ENCODE assay signal across 11 cellular contexts in the genomic region with DNA sequence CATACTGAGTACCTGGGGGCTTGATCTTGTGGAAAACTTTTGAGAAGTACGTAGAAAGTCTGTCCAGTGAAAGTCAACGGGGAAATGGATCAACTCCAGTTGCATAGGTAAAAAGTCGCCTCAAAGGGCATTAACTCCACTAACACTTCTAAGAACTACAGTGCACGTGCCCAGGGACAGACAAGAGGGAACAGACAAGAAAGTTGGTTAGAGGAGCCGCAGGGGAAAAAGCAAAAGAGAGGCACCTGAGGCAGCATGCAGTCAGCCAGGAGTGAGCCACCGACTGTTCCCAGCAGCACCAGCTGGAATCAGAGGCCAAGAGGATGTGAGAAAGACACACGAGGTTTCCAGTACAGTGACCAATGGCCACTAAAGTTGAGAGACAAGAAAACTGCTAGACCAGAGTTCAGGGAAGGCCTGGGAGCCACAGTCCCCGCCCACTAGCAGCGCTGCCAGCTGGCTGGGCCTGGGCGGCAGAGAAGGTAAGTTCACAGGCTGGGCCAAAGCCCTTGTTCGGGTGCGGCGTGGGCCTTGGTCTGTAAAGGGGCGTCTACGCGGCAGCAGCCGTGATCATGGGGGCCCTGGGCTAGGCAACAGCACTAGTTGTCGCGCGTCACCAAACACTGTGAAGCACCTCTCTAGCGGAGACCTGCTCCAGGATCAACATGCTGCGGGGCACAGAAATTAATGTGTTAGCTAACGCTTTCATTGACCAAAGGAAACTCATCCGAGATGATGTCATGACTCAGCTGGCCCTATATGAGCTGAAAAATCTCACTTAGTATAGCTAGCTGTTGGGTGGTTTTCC. TPM values are rescaled to one million over a fixed set of nuclear protein-coding genes. Genes with fewer than 3 reads are reported as not detected.
DNase-seq lines count a peak whose midpoint lies in the region; ATAC-seq, FAIRE-seq and TF ChIP-seq lines count a peak whose summit lies in the region.
"Had no signal": no experiment of that assay in that cellular context is flagged by ENCODE, and none has a peak within 500 bp of the region (broad histone marks: within the 10 kb centered on the region; RNA-seq: fewer than 3 reads in every experiment).

No MANE protein-coding gene starts in this region.

- H3K36me3 ChIP-seq in K562 (ENCODE audit: control insufficient read depth, insufficient read depth, low read length) (peaks cover 20% of the 10 kb centered on the region), upper lobe of left lung (no peaks in the 10 kb centered on the region)
- no peaks in the 10 kb centered on the region for H3K36me3 ChIP-seq in CD8-positive, alpha-beta T cell (ENCODE audit: insufficient read depth, low read length)

- TF ChIP-seq EP300 in K562 (IDR thresholded peaks at IDR 0.05; ENCODE audit: low read length) = no peak
- TF ChIP-seq EP300 in upper lobe of left lung (IDR thresholded peaks at IDR 0.05) = no peak

- CTCF ChIA-PET in activated CD4-positive, alpha-beta memory T cell treated with anti-CD3 and anti-CD28 coated beads for 36 hours (lab: Charles Lee) = interaction anchor here (1.4 to 1.7 kb wide), 2 partner anchors 13 to 249 kb away, joined by 4 to 5 read pairs; no protein-coding TSS in a partner anchor
- CTCF ChIA-PET in activated CD4-positive, alpha-beta memory T cell treated with anti-CD3 and anti-CD28 coated beads, Interleukin-2, amount 10 ng/mL, durations not matched to agents 7 days and 5 days (lab: Charles Lee) = interaction anchor here (1.4 to 1.5 kb wide), 2 partner anchors 13 to 65 kb away, joined by 3 read pairs; no protein-coding TSS in a partner anchor
- CTCF ChIA-PET in K562 (lab: Yijun Ruan, JAX; ENCODE audit: low intra/inter-chr PET ratio) = interaction anchor here (0.7 kb wide), 1 partner anchor 64 kb away, joined by 3 read pairs; no protein-coding TSS in a partner anchor
- CTCF ChIA-PET in CD8-positive, alpha-beta T cell (lab: Charles Lee) = no interaction called here

- no peak for DNase-seq in activated CD4-positive, alpha-beta memory T cell treated with anti-CD3 and anti-CD28 coated beads for 36 hours
- no peak for DNase-seq in activated CD4-positive, alpha-beta memory T cell treated with anti-CD3 and anti-CD28 coated beads, Interleukin-2, amount 10 ng/mL, durations not matched to agents 7 days and 5 days
- DNase-seq in K562 (ENCODE audit: extremely low read depth in 1 of 4, low spot score in 3 of 4) (peak in 2 of 4 experiments; percentile 17 to 22), left colon (peak in 1 of 2 donors; percentile 48), upper lobe of left lung (peak; percentile 43 to 85), SW 1271 (lab: John Stamatoyannopoulos, UW) (no peak)
- DNase-seq in CD8-positive, alpha-beta T cell = no peak
- DNase-seq: NCI-H1105 treated with DMSO at 0.1 percent for 48 hours had no signal

- TF ChIP-seq CTCF in K562 (IDR thresholded peaks at IDR 0.05 in 2 of 3, conservative IDR thresholded peaks at IDR 0.05 in 1 of 3; ENCODE audit: insufficient read depth in 2 of 3, low read depth in 1 of 3, low read length in 3 of 3) = no peak
- no peak for TF ChIP-seq CTCF in upper lobe of left lung (IDR thresholded peaks at IDR 0.05)
- TF ChIP-seq CTCF in CD8-positive, alpha-beta T cell (IDR thresholded peaks at IDR 0.05) = no peak

- in situ Hi-C loops in K562 (cut with MboI) = no loop called here

- POLR2A ChIA-PET in activated CD4-positive, alpha-beta memory T cell treated with anti-CD3 and anti-CD28 coated beads for 36 hours (lab: Charles Lee) = interaction anchor here (0.6 kb wide), 1 partner anchor 15 kb away, joined by 4 read pairs; no protein-coding TSS in a partner anchor
- POLR2A ChIA-PET in activated CD4-positive, alpha-beta memory T cell treated with anti-CD3 and anti-CD28 coated beads, Interleukin-2, amount 10 ng/mL, durations not matched to agents 7 days and 5 days (lab: Charles Lee) = interaction anchor here (1.1 to 1.7 kb wide), 2 partner anchors 10 to 13 kb away, joined by 4 to 7 read pairs; no protein-coding TSS in a partner anchor
- POLR2A ChIA-PET in K562 (lab: Yijun Ruan, JAX) = interaction anchor here (0.9 to 2.3 kb wide), 4 partner anchors 9 to 16 kb away, joined by 3 to 14 read pairs (median 6); no protein-coding TSS in a partner anchor
- POLR2A ChIA-PET in CD8-positive, alpha-beta T cell (lab: Charles Lee) = interaction anchor here (0.5 to 1.6 kb wide), 3 partner anchors 10 to 510 kb away, joined by 3 to 4 read pairs (median 3); no protein-coding TSS in a partner anchor

- H3K27ac Mint-ChIP-seq in activated CD4-positive, alpha-beta memory T cell treated with anti-CD3 and anti-CD28 coated beads for 36 hours = peak overlapping the region; percentile 61
- H3K27ac Mint-ChIP-seq in activated CD4-positive, alpha-beta memory T cell treated with anti-CD3 and anti-CD28 coated beads, Interleukin-2, amount 10 ng/mL, durations not matched to agents 7 days and 5 days = no peak overlapping the region
- H3K27ac Mint-ChIP-seq in CD8-positive, alpha-beta T cell = no peak overlapping the region

- TF ChIP-seq POLR2A in K562 (conservative IDR thresholded peaks at IDR 0.05) (no peak), upper lobe of left lung (IDR thresholded peaks at IDR 0.05) (no peak)

- H3K27ac ChIP-seq in K562 (ENCODE audit: extremely low read depth, low read depth, low read length) (peak overlapping the region; percentile 17; the same call in 2 of the 3 replicates), upper lobe of left lung (peak overlapping the region in 2 of 4 donors; percentile 31 to 49)
- H3K27ac ChIP-seq in CD8-positive, alpha-beta T cell (ENCODE audit: low read depth, low read length) = no peak overlapping the region

- H3K9ac ChIP-seq in K562 (ENCODE audit: insufficient read depth in 1 of 2, low read depth in 2 of 2, low read length in 2 of 2) = peak overlapping the region in 1 of 2 experiments; percentile 82; a peak in 2 of 4 replicates

- H3K4me2 ChIP-seq in K562 (ENCODE audit: insufficient read depth, low read length) = peak overlapping the region; percentile 7; the same call in 1 of the 2 replicates

- intact Hi-C loops in activated CD4-positive, alpha-beta memory T cell treated with anti-CD3 and anti-CD28 coated beads for 36 hours (cut with micrococcal nuclease) = no loop called here
- intact Hi-C loops in K562 (cut with micrococcal nuclease) (no loop called here), left colon (cut with DNase I, micrococcal nuclease) (no loop called here)
- intact Hi-C loops in CD8-positive, alpha-beta T cell (cut with DNase I, micrococcal nuclease) = no loop called here

- WGBS in K562 (ENCODE audit: insufficient coverage, low coverage, missing lambda C conversion rate) = 49% methylated on average over 21 of the region's 24 CpGs
- WGBS in upper lobe of left lung, 2 donors = 80 to 86% methylated on average over 24 of the region's 24 CpGs

- H3K9me3 ChIP-seq in K562 (replicated peaks; ENCODE audit: control insufficient read depth, insufficient read depth, low read depth, low read length) = no peaks in the 10 kb centered on the region
- H3K9me3 ChIP-seq in upper lobe of left lung = no peaks in the 10 kb centered on the region
- H3K9me3 ChIP-seq in CD8-positive, alpha-beta T cell (ENCODE audit: low read length) = no peaks in the 10 kb centered on the region

- H3K27me3 Mint-ChIP-seq in activated CD4-positive, alpha-beta memory T cell treated with anti-CD3 and anti-CD28 coated beads for 36 hours = no peaks in the 10 kb centered on the region
- H3K27me3 Mint-ChIP-seq in activated CD4-positive, alpha-beta memory T cell treated with anti-CD3 and anti-CD28 coated beads, Interleukin-2, amount 10 ng/mL, durations not matched to agents 7 days and 5 days = no peaks in the 10 kb centered on the region
- no peaks in the 10 kb centered on the region for H3K27me3 Mint-ChIP-seq in CD8-positive, alpha-beta T cell (ENCODE audit: low read depth)

- H4K20me1 ChIP-seq in K562 (replicated peaks; ENCODE audit: control insufficient read depth, insufficient read depth, low read length) = peaks cover 21% of the 10 kb centered on the region

- no peaks in the 10 kb centered on the region for H3K9me3 Mint-ChIP-seq in activated CD4-positive, alpha-beta memory T cell treated with anti-CD3 and anti-CD28 coated beads for 36 hours
- no peaks in the 10 kb centered on the region for H3K9me3 Mint-ChIP-seq in activated CD4-positive, alpha-beta memory T cell treated with anti-CD3 and anti-CD28 coated beads, Interleukin-2, amount 10 ng/mL, durations not matched to agents 7 days and 5 days
- no peaks in the 10 kb centered on the region for H3K9me3 Mint-ChIP-seq in CD8-positive, alpha-beta T cell
- H3K9me3 Mint-ChIP-seq: activated T-helper 1 cell treated with anti-CD3 and anti-CD28 coated beads, Interleukin-12 subunit alpha, Interleukin-12 subunit beta, Interleukin-2, Interleukin-4 antibody, amounts not matched to agents 30 ng/mL and 10 ng/mL and 1 ng/mL, durations not matched to agents 14 hours and 24 hours and 36 hours had no signal

- peaks cover 99% of the 10 kb centered on the region for H3K79me2 ChIP-seq in K562 (ENCODE audit: control insufficient read depth, insufficient read depth, low read length)

- FAIRE-seq in K562 (lab: Jason Lieb, UNC) = no peak

- H2AFZ ChIP-seq in K562 (ENCODE audit: low read depth, low read length) = no peak overlapping the region

- peak; percentile 43 for ATAC-seq in K562
- peak; percentile 88 for ATAC-seq in left colon
- peak; percentile 33 to 71 for ATAC-seq in upper lobe of left lung (ENCODE audit: low FRiP score in 2 of 2)
- no peak for ATAC-seq in CD8-positive, alpha-beta T cell
- ATAC-seq in HG02610 (IDR thresholded peaks at IDR 0.05; ENCODE audit: unreplicated experiment) = no peak
- ATAC-seq: SK-N-SH treated with all-trans-retinoic acid at 6 μM for 48 hours had no signal

- H3K4me1 ChIP-seq in K562 (replicated peaks in 1 of 2; ENCODE audit: control insufficient read depth in 2 of 2, insufficient read depth in 2 of 2, low read length in 2 of 2) = peaks cover 11 to 57% of the 10 kb centered on the region in 2 experiments
- H3K4me1 ChIP-seq in upper lobe of left lung = peaks cover 50 to 87% (median 60%) of the 10 kb centered on the region in 4 donors
- H3K4me1 ChIP-seq in CD8-positive, alpha-beta T cell (ENCODE audit: insufficient read depth, low read length) = peaks cover 13% of the 10 kb centered on the region

- H3K4me3 ChIP-seq in K562 (no peak overlapping the region), upper lobe of left lung (no peak overlapping the region)
- no peak overlapping the region for H3K4me3 ChIP-seq in CD8-positive, alpha-beta T cell (ENCODE audit: low read depth, low read length)

- peaks cover 72% of the 10 kb centered on the region for H3K4me1 Mint-ChIP-seq in activated CD4-positive, alpha-beta memory T cell treated with anti-CD3 and anti-CD28 coated beads for 36 hours (ENCODE audit: low read depth)
- H3K4me1 Mint-ChIP-seq in activated CD4-positive, alpha-beta memory T cell treated with anti-CD3 and anti-CD28 coated beads, Interleukin-2, amount 10 ng/mL, durations not matched to agents 7 days and 5 days = peaks cover 63% of the 10 kb centered on the region
- H3K4me1 Mint-ChIP-seq in CD8-positive, alpha-beta T cell (ENCODE audit: low read depth) = peaks cover 54% of the 10 kb centered on the region

- no peaks in the 10 kb centered on the region for H3K27me3 ChIP-seq in K562 (ENCODE audit: control insufficient read depth in 2 of 2, insufficient read depth in 2 of 2, low read length in 2 of 2)
- no peaks in the 10 kb centered on the region for H3K27me3 ChIP-seq in upper lobe of left lung
- no peaks in the 10 kb centered on the region for H3K27me3 ChIP-seq in CD8-positive, alpha-beta T cell (ENCODE audit: insufficient read depth, low read length)

- no peaks in the 10 kb centered on the region for H3K9me1 ChIP-seq in K562 (ENCODE audit: control insufficient read depth, insufficient read depth, low read length)

- no peak overlapping the region for H3K4me3 Mint-ChIP-seq in activated CD4-positive, alpha-beta memory T cell treated with anti-CD3 and anti-CD28 coated beads for 36 hours
- no peak overlapping the region for H3K4me3 Mint-ChIP-seq in activated CD4-positive, alpha-beta memory T cell treated with anti-CD3 and anti-CD28 coated beads, Interleukin-2, amount 10 ng/mL, durations not matched to agents 7 days and 5 days
- H3K4me3 Mint-ChIP-seq in CD8-positive, alpha-beta T cell = no peak overlapping the region
- H3K4me3 Mint-ChIP-seq: activated T-helper 1 cell treated with anti-CD3 and anti-CD28 coated beads, Interleukin-12 subunit alpha, Interleukin-12 subunit beta, Interleukin-2, Interleukin-4 antibody, amounts not matched to agents 30 ng/mL and 10 ng/mL and 1 ng/mL, durations not matched to agents 14 hours and 24 hours and 36 hours had no signal

- peaks cover 4% of the 10 kb centered on the region for H3K36me3 Mint-ChIP-seq in activated CD4-positive, alpha-beta memory T cell treated with anti-CD3 and anti-CD28 coated beads for 36 hours
- H3K36me3 Mint-ChIP-seq in activated CD4-positive, alpha-beta memory T cell treated with anti-CD3 and anti-CD28 coated beads, Interleukin-2, amount 10 ng/mL, durations not matched to agents 7 days and 5 days (ENCODE audit: low read depth) = peaks cover 40% of the 10 kb centered on the region
- peaks cover 3% of the 10 kb centered on the region for H3K36me3 Mint-ChIP-seq in CD8-positive, alpha-beta T cell

- TF ChIP-seq RAD21 in K562 (CRISPR knock-in tag; conservative IDR thresholded peaks at IDR 0.05 in 1 of 2, IDR thresholded peaks at IDR 0.05 in 1 of 2) = no peak

- BruUV-seq in K562 (replicated peaks; lab: Mats Ljungman, UMichigan) = no TSS peak

RNA-seq across cellular contexts. Expression of gene ITGB1, which starts 14.0 kb away (rescaled TPM):
- 100 to 1,000 TPM; 113 to 117 TPM for total RNA-seq in activated CD4-positive, alpha-beta memory T cell treated with anti-CD3 and anti-CD28 coated beads for 36 hours
- 100 to 1,000 TPM; 233 to 242 TPM for total RNA-seq in activated CD4-positive, alpha-beta memory T cell treated with anti-CD3 and anti-CD28 coated beads, Interleukin-2, amount 10 ng/mL, durations not matched to agents 7 days and 5 days
- total RNA-seq in K562 (2011; cell fraction: chromatin; rRNA removed; ENCODE audit: low replicate concordance) = 67.4 and 220 TPM in 2 replicates
- total RNA-seq in K562 (2011; cell fraction: nucleolus; rRNA removed) = 103 and 140 TPM in 2 replicates
- total RNA-seq in K562 (2011; cell fraction: nucleoplasm; rRNA removed) = 195 and 215 TPM in 2 replicates
- total RNA-seq in K562 (2014; rRNA removed) = 173 and 176 TPM in 2 replicates
- 172 and 199 TPM in 2 replicates for total RNA-seq in K562 (2014; rRNA removed; fragmentation: Illumina TruSeq; extraction: Trizol)
- total RNA-seq in K562 (2015; rRNA removed; fragmentation: Illumina TruSeq; extraction: Trizol) = 175 and 190 TPM in 2 replicates
- 155 and 160 TPM in 2 replicates for total RNA-seq in K562 (2021)
- 135 and 194 TPM in 2 replicates for polyA plus RNA-seq in K562 (2011; rRNA removed)
- polyA plus RNA-seq in K562 (2011; cell fraction: cytosol; rRNA removed) = 28.8 and 90.8 TPM in 2 replicates
- polyA plus RNA-seq in K562 (2011; cell fraction: nucleus; rRNA removed) = 26.1 and 44.3 TPM in 2 replicates
- polyA plus RNA-seq in K562 (2012) = 135 and 173 TPM in 2 replicates
- polyA plus RNA-seq in K562 (2014; fragmentation: Illumina TruSeq; extraction: Trizol) = 144 and 149 TPM in 2 replicates
- 10 to 100 TPM; 40.2 to 61.9 TPM for polyA plus RNA-seq in K562 (2014; fragmentation: Nextera tagmentation; extraction: Ambion mirVana)
- 133 and 150 TPM in 2 replicates for polyA plus RNA-seq in K562 (2014; rRNA removed)
- 277 and 287 TPM in 2 replicates for polyA minus RNA-seq in K562 (2011; rRNA and poly(A)+ RNA removed)
- polyA minus RNA-seq in K562 (2011; cell fraction: cytosol; rRNA and poly(A)+ RNA removed) = 83.6 and 105 TPM in 2 replicates
- 35.9 and 78.5 TPM in 2 replicates for polyA minus RNA-seq in K562 (2011; cell fraction: nucleus; rRNA and poly(A)+ RNA removed)
- 100 to 1,000 TPM; 303 to 331 TPM for total RNA-seq in left colon
- 100 to 1,000 TPM in 5 of 6 donors, 10 to 100 TPM in 1; 94.3 to 492 (median 340) TPM for total RNA-seq in upper lobe of left lung
- 10 to 100 TPM; 34.2 to 34.5 TPM for total RNA-seq in CD8-positive, alpha-beta T cell

Comparison
In these comparisons a context has a peak if more than half of its experiments do, and no peak if none do; other contexts are left out.
1. DNase-seq: peak in upper lobe of left lung (2 of 2); none in activated CD4-positive, alpha-beta memory T cell treated with anti-CD3 and anti-CD28 coated beads for 36 hours (single experiment), activated CD4-positive, alpha-beta memory T cell treated with anti-CD3 and anti-CD28 coated beads, Interleukin-2, amount 10 ng/mL, durations not matched to agents 7 days and 5 days (single experiment), CD8-positive, alpha-beta T cell (0 of 7) and SW 1271 (0 of 2).
2. ATAC-seq: peak in K562 (single experiment), left colon (single experiment) and upper lobe of left lung (2 of 2); none in CD8-positive, alpha-beta T cell (single experiment) and HG02610 (single experiment).